Comparison of ENCODE assay signal across 22 cellular contexts in the genomic region with DNA sequence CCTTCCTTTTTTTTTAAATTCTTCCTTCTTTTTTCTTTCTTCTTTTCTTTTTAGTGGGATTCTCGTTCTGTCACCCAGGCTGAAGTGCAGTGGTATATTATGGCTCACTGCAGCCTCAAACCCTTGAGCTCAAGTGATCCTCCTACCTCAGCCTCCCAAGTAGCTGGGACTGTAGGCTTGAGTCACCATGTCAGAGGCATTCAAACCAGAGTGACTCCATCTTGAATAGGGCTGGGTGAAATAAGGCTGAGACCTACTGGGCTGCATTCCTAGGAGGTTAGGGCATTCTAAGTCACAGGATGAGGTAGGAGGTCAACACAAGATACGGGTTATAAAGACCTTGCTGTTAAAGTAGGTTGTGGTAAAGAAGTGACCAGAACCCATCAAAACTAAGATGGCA.
DNase-seq lines count a peak whose midpoint lies in the region; ATAC-seq and TF ChIP-seq lines count a peak whose summit lies in the region.
"Had no signal": no experiment of that assay in that cellular context is flagged by ENCODE, and none has a peak within 500 bp of the region (broad histone marks: within the 10 kb centered on the region; RNA-seq: fewer than 3 reads in every experiment).

No MANE protein-coding gene starts in this region.

- H2BK120ac ChIP-seq in mesendoderm (ENCODE audit: low read depth, low read length), result no peak overlapping the region

- no peaks in the 10 kb centered on the region for H3K27me3 ChIP-seq in PC-3 (ENCODE audit: low read length)
- no peaks in the 10 kb centered on the region for H3K27me3 ChIP-seq in mesendoderm (ENCODE audit: insufficient read depth, low read length, poor library complexity)
- H3K27me3 ChIP-seq: BE2C; BLaER1 treated with 17β-estradiol and CSF1 and Interleukin-3, amounts not matched to agents 10 nM and 100 nM had no signal

- H3K18ac ChIP-seq in mesendoderm (ENCODE audit: low read length), result no peak overlapping the region

- no peak overlapping the region for H2BK15ac ChIP-seq in mesendoderm (replicated peaks; ENCODE audit: low read depth)

- POLR2A ChIA-PET in PC-3 (lab: Charles Lee; ENCODE audit: unreplicated experiment), result no interaction called here

- H3K9me2 ChIP-seq in PC-3 (replicated peaks; ENCODE audit: low read length), result no peaks in the 10 kb centered on the region

- no peaks in the 10 kb centered on the region for H3K9me3 ChIP-seq in PC-3 (ENCODE audit: low read length)
- H3K9me3 ChIP-seq: A549; BE2C; BLaER1 treated with 17β-estradiol and CSF1 and Interleukin-3, amounts not matched to agents 10 nM and 100 nM had no signal

- no peak overlapping the region for H3K4me3 ChIP-seq in PC-3 (ENCODE audit: low read length)
- H3K4me3 ChIP-seq in mesendoderm (ENCODE audit: low read length), result no peak overlapping the region
- H3K4me3 ChIP-seq: A549; BLaER1 treated with 17β-estradiol and CSF1 and Interleukin-3, amounts not matched to agents 10 nM and 100 nM; GM12878; GM23248 had no signal

- no peak overlapping the region for H3K4ac ChIP-seq in mesendoderm (ENCODE audit: low read depth, low read length)

- H3F3A ChIP-seq in PC-3 (ENCODE audit: low read length, unreplicated experiment), result no peaks in the 10 kb centered on the region

- H3K4me2 ChIP-seq in PC-3 (ENCODE audit: low read length) (no peak overlapping the region), mesendoderm (ENCODE audit: low read length) (no peak overlapping the region)
- H3K4me2 ChIP-seq: A549; BLaER1 treated with 17β-estradiol and CSF1 and Interleukin-3, amounts not matched to agents 10 nM and 100 nM had no signal

- intact Hi-C loops in PC-3 (cut with micrococcal nuclease), result no loop called here

- H4K5ac ChIP-seq in mesendoderm (ENCODE audit: low read length), result no peak overlapping the region

- TF ChIP-seq CTCF in PC-3 (conservative IDR thresholded peaks at IDR 0.05; ENCODE audit: low read depth, low read length), result no peak

- DNase-seq in EH (ENCODE audit: low read depth), result peak; percentile 2
- DNase-seq in PC-3, result peak; percentile 22
- peak; percentile 35 for DNase-seq in mesendoderm
- DNase-seq in stimulated activated naive CD8-positive, alpha-beta T cell treated with anti-CD3 and anti-CD28 coated beads, Interleukin-15, Interleukin-2, amounts not matched to agents 100 U/mL and 50 U/mL, for 24 hours, result no peak
- DNase-seq: 8988T; ACHN; AML-193; BE2C; Calu3; CD4-positive, alpha-beta T cell; COR-L47; DMS53; DMS79 treated with DMSO at 0.1 percent for 48 hours; GDM1; GM23248; H7; HCEC 1CT had no signal

- H3K27ac ChIP-seq in PC-3 (ENCODE audit: low read length) (no peak overlapping the region), mesendoderm (ENCODE audit: low read depth, low read length) (no peak overlapping the region)
- H3K27ac ChIP-seq: BLaER1 treated with 17β-estradiol and CSF1 and Interleukin-3, amounts not matched to agents 10 nM and 100 nM; GM23248 had no signal

- WGBS in mesendoderm (ENCODE audit: extremely low coverage, insufficient coverage, low lambda C conversion rate), result no CpG with 5 or more reads among the region's 2 CpGs

- H3K79me1 ChIP-seq in mesendoderm (ENCODE audit: low read length), result no peaks in the 10 kb centered on the region

- H4K20me1 ChIP-seq in PC-3 (ENCODE audit: low read length), result no peaks in the 10 kb centered on the region
- H4K20me1 ChIP-seq: BLaER1 treated with 17β-estradiol and CSF1 and Interleukin-3, amounts not matched to agents 10 nM and 100 nM had no signal

- ATAC-seq in PC-3 (no peak), GM19463 (IDR thresholded peaks at IDR 0.05; ENCODE audit: unreplicated experiment) (no peak), GM18867 (IDR thresholded peaks at IDR 0.05; ENCODE audit: unreplicated experiment) (no peak)
- no peak for ATAC-seq in stimulated activated naive CD8-positive, alpha-beta T cell treated with anti-CD3 and anti-CD28 coated beads, Interleukin-15, Interleukin-2, amounts not matched to agents 100 U/mL and 50 U/mL, for 24 hours
- ATAC-seq: A549, GM12878 had no signal

- H3K9ac ChIP-seq in PC-3 (ENCODE audit: low read length), result no peak overlapping the region
- no peak overlapping the region for H3K9ac ChIP-seq in mesendoderm (ENCODE audit: low read length)
- H3K9ac ChIP-seq: BLaER1 treated with 17β-estradiol and CSF1 and Interleukin-3, amounts not matched to agents 10 nM and 100 nM; GM23248 had no signal

- no peak overlapping the region for H3K23ac ChIP-seq in mesendoderm (ENCODE audit: low read length)

- no peaks in the 10 kb centered on the region for H3K79me2 ChIP-seq in PC-3 (ENCODE audit: low read length)
- no peaks in the 10 kb centered on the region for H3K79me2 ChIP-seq in mesendoderm (ENCODE audit: control insufficient read depth, insufficient read depth, low read length)

- no TSS peak for BruUV-seq in PC-3 (replicated peaks; lab: Mats Ljungman, UMichigan)

- H3K4me1 ChIP-seq in PC-3 (ENCODE audit: insufficient read depth, low read length) (peaks cover 11% of the 10 kb centered on the region), mesendoderm (ENCODE audit: control insufficient read depth, low read depth, low read length) (no peaks in the 10 kb centered on the region)
- H3K4me1 ChIP-seq: A549; BE2C; BLaER1 treated with 17β-estradiol and CSF1 and Interleukin-3, amounts not matched to agents 10 nM and 100 nM had no signal

- H3K56ac ChIP-seq in mesendoderm (ENCODE audit: low read length), result no peak overlapping the region

- no peak overlapping the region for H2AFZ ChIP-seq in PC-3 (ENCODE audit: low read length)
- H2AFZ ChIP-seq: GM23248 had no signal

- H3K36me3 ChIP-seq in PC-3 (ENCODE audit: low read depth, low read length) (no peaks in the 10 kb centered on the region), mesendoderm (ENCODE audit: control insufficient read depth, insufficient read depth, low read length) (no peaks in the 10 kb centered on the region)
- H3K36me3 ChIP-seq: BE2C; BLaER1 treated with 17β-estradiol and CSF1 and Interleukin-3, amounts not matched to agents 10 nM and 100 nM had no signal

- H2BK5ac ChIP-seq in mesendoderm (ENCODE audit: low read length), result no peak overlapping the region

- no peak overlapping the region for H4K8ac ChIP-seq in mesendoderm (ENCODE audit: low read depth, low read length)

- H2AK5ac ChIP-seq in mesendoderm (ENCODE audit: low read length), result no peak overlapping the region

- CTCF ChIA-PET in PC-3 (lab: Charles Lee), result no interaction called here
